ENCODE assay signal across 8 cellular contexts in the genomic region with DNA sequence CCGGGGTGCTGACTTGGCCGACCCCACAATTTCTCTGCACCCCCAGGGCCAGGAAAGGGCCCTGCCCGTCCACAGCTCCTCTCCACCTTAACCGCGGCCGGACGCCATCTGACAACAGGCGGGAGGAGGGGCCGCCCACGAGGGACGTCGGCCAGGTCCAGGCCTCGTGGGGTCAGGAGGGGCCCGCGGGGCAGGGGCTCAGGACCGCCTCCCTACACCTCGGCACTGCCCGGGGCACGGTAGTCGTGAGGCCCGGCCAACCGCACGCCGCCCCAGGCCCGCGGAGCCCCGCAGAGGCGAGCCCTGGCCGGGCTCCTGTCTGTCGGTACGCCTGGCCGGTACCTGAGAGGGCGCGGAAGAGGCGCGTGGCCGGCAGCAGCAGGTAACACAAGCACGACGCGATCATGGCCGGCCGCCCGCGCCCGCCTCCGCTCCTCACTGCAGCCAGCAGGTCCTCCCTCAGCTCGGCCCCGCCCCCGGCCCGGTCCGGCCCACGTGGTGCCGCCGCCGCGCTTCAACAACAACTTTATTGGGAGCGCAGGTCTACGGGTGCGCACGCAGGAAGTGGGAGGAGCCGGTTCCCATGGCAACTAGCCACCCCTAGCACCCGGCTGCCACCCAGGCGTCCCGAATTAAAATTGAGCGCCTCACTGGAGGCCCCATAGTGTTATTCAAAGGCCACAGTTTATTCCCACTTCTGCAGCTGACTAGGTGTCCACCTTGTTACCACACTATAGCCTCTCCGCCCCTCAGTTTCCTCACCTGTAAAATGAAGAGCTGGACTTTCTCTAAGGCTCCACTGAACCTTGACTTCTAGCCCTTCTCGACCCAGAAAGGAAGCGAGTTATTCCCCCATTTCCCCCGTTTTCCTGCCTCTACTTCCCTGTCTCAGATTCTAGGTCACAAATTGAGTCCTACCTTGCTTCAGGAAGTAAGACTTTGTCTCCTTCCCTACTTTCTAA.
DNase-seq lines count a peak whose midpoint lies in the region; ATAC-seq and TF ChIP-seq lines count a peak whose summit lies in the region.

A gene with protein sequence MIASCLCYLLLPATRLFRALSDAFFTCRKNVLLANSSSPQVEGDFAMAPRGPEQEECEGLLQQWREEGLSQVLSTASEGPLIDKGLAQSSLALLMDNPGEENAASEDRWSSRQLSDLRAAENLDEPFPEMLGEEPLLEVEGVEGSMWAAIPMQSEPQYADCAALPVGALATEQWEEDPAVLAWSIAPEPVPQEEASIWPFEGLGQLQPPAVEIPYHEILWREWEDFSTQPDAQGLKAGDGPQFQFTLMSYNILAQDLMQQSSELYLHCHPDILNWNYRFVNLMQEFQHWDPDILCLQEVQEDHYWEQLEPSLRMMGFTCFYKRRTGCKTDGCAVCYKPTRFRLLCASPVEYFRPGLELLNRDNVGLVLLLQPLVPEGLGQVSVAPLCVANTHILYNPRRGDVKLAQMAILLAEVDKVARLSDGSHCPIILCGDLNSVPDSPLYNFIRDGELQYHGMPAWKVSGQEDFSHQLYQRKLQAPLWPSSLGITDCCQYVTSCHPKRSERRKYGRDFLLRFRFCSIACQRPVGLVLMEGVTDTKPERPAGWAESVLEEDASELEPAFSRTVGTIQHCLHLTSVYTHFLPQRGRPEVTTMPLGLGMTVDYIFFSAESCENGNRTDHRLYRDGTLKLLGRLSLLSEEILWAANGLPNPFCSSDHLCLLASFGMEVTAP (minus strand): TSS at position 461 of the 962 bp plus-strand sequence. CDS start 55 bp downstream, at position 406.

- TF ChIP-seq POLR2A in GM19193 (IDR thresholded peaks at IDR 0.05; ENCODE audit: extremely low read depth, insufficient read depth, insufficient read length), result peak; percentile 84

- ATAC-seq in HG03439 (IDR thresholded peaks at IDR 0.05; ENCODE audit: unreplicated experiment), result peak; percentile 93

- DNase-seq in AG20443 (ENCODE audit: low spot score) (peak; percentile 97), NCI-H510A (lab: John Stamatoyannopoulos, UW) (peak; percentile 90), cerebellar nuclear complex (lab: John Stamatoyannopoulos, UW) (peak; percentile 60 to 81), islet precursor cell (peak; percentile 96)
- peak; percentile 97 for DNase-seq in activated CD4-positive, alpha-beta T cell treated with anti-CD3 and anti-CD28 coated beads for 1 hour
- peak; percentile 96 for DNase-seq in stimulated activated CD4-positive, alpha-beta T cell treated with anti-CD3 and anti-CD28 coated beads, Interleukin-12 subunit alpha, Interleukin-12 subunit beta, amount 100 ng/mL, for 4 hours

Comparison
In these comparisons a context has a peak if more than half of its experiments do, and no peak if none do; other contexts are left out.
1. Peak in every context shown above with its lines: DNase-seq and ATAC-seq.